In the genomic region with DNA sequence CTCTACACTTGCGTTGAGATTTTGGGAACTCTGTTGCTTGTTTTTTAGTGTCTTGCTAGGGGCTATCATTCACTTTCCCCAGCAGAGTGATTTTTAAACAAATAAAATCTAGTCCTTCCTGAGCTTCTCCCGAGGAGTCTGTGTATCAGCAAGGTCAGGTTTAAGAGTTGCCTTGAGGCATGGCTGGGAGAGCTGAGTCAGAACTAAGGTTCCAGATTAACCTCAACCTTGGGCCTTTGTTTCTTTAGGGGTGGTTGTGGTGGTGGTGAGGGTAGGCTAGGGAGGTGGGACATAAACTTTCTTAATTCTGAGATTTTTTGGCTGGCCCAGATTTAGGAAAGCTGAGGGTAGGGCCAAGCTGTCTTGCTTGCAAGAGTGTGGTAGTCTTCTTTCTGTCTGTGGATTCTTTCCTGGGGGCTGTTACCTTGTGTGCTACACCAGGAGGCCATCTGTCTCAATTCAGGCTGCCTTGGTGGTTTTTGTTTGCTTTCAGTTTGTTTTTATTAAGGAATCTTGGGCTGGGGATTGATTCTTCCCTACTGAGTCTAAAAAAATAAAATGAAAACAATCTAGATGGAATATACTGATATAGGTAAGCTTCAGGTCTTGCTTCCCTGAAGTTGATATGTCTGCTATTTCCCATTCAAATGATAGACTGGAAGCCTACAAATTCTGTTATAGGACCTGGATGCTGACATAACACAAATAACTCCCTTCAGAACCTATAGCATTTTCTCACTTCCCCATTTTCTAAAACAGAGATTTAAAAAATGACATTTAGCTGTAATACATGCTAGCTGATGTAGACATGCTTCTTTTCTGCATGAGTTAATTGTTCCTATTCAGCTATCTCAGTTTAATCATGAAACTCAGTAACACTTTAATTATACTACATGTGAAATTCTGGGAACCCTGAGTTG, we compare ENCODE assay signal across 10 cellular contexts. TPM values are rescaled to one million over a fixed set of nuclear protein-coding genes. Genes with fewer than 3 reads are reported as not detected.
DNase-seq lines count a peak whose midpoint lies in the region; ATAC-seq and TF ChIP-seq lines count a peak whose summit lies in the region.
"Had no signal": no experiment of that assay in that cellular context is flagged by ENCODE, and none has a peak within 500 bp of the region (broad histone marks: within the 10 kb centered on the region; RNA-seq: fewer than 3 reads in every experiment).

No MANE protein-coding gene starts in this region.

- peak overlapping the region; percentile 29; the same call in 1 of the 2 replicates for H2BK120ac ChIP-seq in IMR-90 (ENCODE audit: low read depth, low read length)

- H2BK20ac ChIP-seq in IMR-90 (ENCODE audit: low read depth, low read length): no peak overlapping the region

- no peak for TF ChIP-seq RAD21 in IMR-90 (IDR thresholded peaks at IDR 0.05; ENCODE audit: low read length)

- DNase-seq in CD1c-positive myeloid dendritic cell (ENCODE audit: extremely low spot score) (peak; percentile 22), IMR-90 (no peak), transverse colon (no peak), AG08395 (ENCODE audit: low spot score) (no peak), mucosa of descending colon (no peak)
- no peak for DNase-seq in stimulated activated CD4-positive, alpha-beta T cell treated with anti-CD3 and anti-CD28 coated beads, Interleukin-4, amount 100 ng/mL, for 1 hour
- DNase-seq: left colon, posterior cingulate gyrus had no signal

- in situ Hi-C loops in IMR-90 (cut with MboI; ENCODE audit: low sequenced_read_pairs): no loop called here
- in situ Hi-C loops in transverse colon (cut with MboI; ENCODE audit: low pct_ligation_motif_present in 1 of 4, low pct_unique_long_range_greater_than_20kb in 1 of 4, low sequenced_read_pairs in 3 of 4): no loop called here

- TF ChIP-seq EP300 in transverse colon (IDR thresholded peaks at IDR 0.05; ENCODE audit: low read depth): no peak

- H3K9me3 ChIP-seq in IMR-90 (ENCODE audit: control insufficient read depth, insufficient read depth, low read length) (no peaks in the 10 kb centered on the region), transverse colon (no peaks in the 10 kb centered on the region), mucosa of descending colon (no peaks in the 10 kb centered on the region)

- dilution Hi-C loops in IMR-90 (cut with HindIII; ENCODE audit: low sequenced_read_pairs, unreplicated experiment): no loop called here

- WGBS in IMR-90 (ENCODE audit: extremely low coverage in 2 of 2, insufficient read length in 1 of 2), 2 experiments: no CpG with 5 or more reads among the region's 2 CpGs
- WGBS in transverse colon (ENCODE audit: low coverage in 1 of 2), 2 donors: 54 to 91% methylated on average over 1 to 2 of the region's 2 CpGs

- CTCF ChIA-PET in IMR-90 (lab: Yijun Ruan, JAX): interaction anchor here (0.6 kb wide), 1 partner anchor 29 kb away, joined by 3 read pairs; no protein-coding TSS in a partner anchor

- no peak overlapping the region for H3K4me3 ChIP-seq in IMR-90 (ENCODE audit: insufficient read depth, low read depth, low read length)
- no peak overlapping the region for H3K4me3 ChIP-seq in transverse colon
- H3K4me3 ChIP-seq in mucosa of descending colon: no peak overlapping the region

- no peak overlapping the region for H3K27ac ChIP-seq in IMR-90 (ENCODE audit: insufficient read depth, low read length)
- no peak overlapping the region for H3K27ac ChIP-seq in transverse colon

- no peak overlapping the region for H3K4me2 ChIP-seq in IMR-90 (ENCODE audit: low read depth, low read length)

- no peak overlapping the region for H3K9ac ChIP-seq in IMR-90 (ENCODE audit: low read depth, low read length)

- H4K91ac ChIP-seq in IMR-90 (ENCODE audit: insufficient read depth, low read depth, low read length): no peak overlapping the region

- no peaks in the 10 kb centered on the region for H3K9me1 ChIP-seq in IMR-90 (ENCODE audit: insufficient read depth, low read length)

- H2AK9ac ChIP-seq in IMR-90 (replicated peaks; ENCODE audit: low read depth, low read length, poor library complexity): no peak overlapping the region

- BruUV-seq in IMR-90 (replicated peaks; lab: Mats Ljungman, UMichigan): no TSS peak

- peak overlapping the region; percentile 53; the same call in 1 of the 2 replicates for H3K4ac ChIP-seq in IMR-90 (ENCODE audit: low read depth, low read length)

- H3K27me3 ChIP-seq in IMR-90 (ENCODE audit: control insufficient read depth, insufficient read depth, low read length): no peaks in the 10 kb centered on the region
- peaks cover 17% of the 10 kb centered on the region for H3K27me3 ChIP-seq in transverse colon

- no peak overlapping the region for H3K23ac ChIP-seq in IMR-90 (ENCODE audit: low read depth, low read length)

- no peak overlapping the region for H4K8ac ChIP-seq in IMR-90 (ENCODE audit: low read depth in 2 of 2, low read length in 2 of 2)

- H3K56ac ChIP-seq in IMR-90 (ENCODE audit: extremely low read depth, insufficient read depth, low read length): no peak overlapping the region

- no peak overlapping the region for H2AK5ac ChIP-seq in IMR-90 (ENCODE audit: low read depth, low read length)

- H3K36me3 ChIP-seq in IMR-90 (ENCODE audit: control insufficient read depth, insufficient read depth, low read length) (no peaks in the 10 kb centered on the region), transverse colon (no peaks in the 10 kb centered on the region), mucosa of descending colon (ENCODE audit: low read depth) (no peaks in the 10 kb centered on the region)

- H4K5ac ChIP-seq in IMR-90 (ENCODE audit: low read depth, low read length): no peak overlapping the region

- no peaks in the 10 kb centered on the region for H3K79me1 ChIP-seq in IMR-90 (ENCODE audit: low read depth in 1 of 2, low read length in 2 of 2)

- no peaks in the 10 kb centered on the region for H4K20me1 ChIP-seq in IMR-90 (ENCODE audit: insufficient read depth, low read length)

- intact Hi-C loops in IMR-90 (cut with micrococcal nuclease) (no loop called here), transverse colon (cut with DNase I; ENCODE audit: low total_unique reads) (no loop called here), mucosa of descending colon (cut with DNase I, micrococcal nuclease) (no loop called here)

- H2AFZ ChIP-seq in IMR-90 (replicated peaks; ENCODE audit: low read length, poor library complexity): no peak overlapping the region

- TF ChIP-seq CTCF in IMR-90 (conservative IDR thresholded peaks at IDR 0.05; ENCODE audit: low read depth, low read length) (no peak), transverse colon (IDR thresholded peaks at IDR 0.05) (no peak), mucosa of descending colon (IDR thresholded peaks at IDR 0.05) (no peak)

- peak; percentile 67 for ATAC-seq in GM19372 (IDR thresholded peaks at IDR 0.05; ENCODE audit: low read depth, unreplicated experiment)
- peak; percentile 74 for ATAC-seq in HG02798 (IDR thresholded peaks at IDR 0.05; ENCODE audit: poor library complexity, unreplicated experiment)
- peak; percentile 53 for ATAC-seq in IMR-90 (ENCODE audit: low read depth)
- no peak for ATAC-seq in mucosa of descending colon
- ATAC-seq: left colon had no signal

- H2BK5ac ChIP-seq in IMR-90 (ENCODE audit: low read depth, low read length, poor library complexity, severe bottlenecking): no peak overlapping the region

- no peak overlapping the region for H3K18ac ChIP-seq in IMR-90 (ENCODE audit: low read depth, low read length)

- H2BK15ac ChIP-seq in IMR-90 (ENCODE audit: low read depth, low read length): no peak overlapping the region

- H3K4me1 ChIP-seq in IMR-90 (ENCODE audit: control insufficient read depth, insufficient read depth, low read length): peaks cover 3% of the 10 kb centered on the region
- no peaks in the 10 kb centered on the region for H3K4me1 ChIP-seq in transverse colon
- no peaks in the 10 kb centered on the region for H3K4me1 ChIP-seq in mucosa of descending colon (ENCODE audit: low read depth)

- H3K14ac ChIP-seq in IMR-90 (replicated peaks; ENCODE audit: low read depth, low read length): no peak overlapping the region

- POLR2A ChIA-PET in IMR-90 (lab: Charles Lee; ENCODE audit: unreplicated experiment): no interaction called here

- TF ChIP-seq POLR2A in IMR-90 (IDR thresholded peaks at IDR 0.05; ENCODE audit: low read depth, low read length) (no peak), transverse colon (IDR thresholded peaks at IDR 0.05) (no peak)

TF ChIP-seq in IMR-90, 13 proteins besides CTCF, POLR2A, EP300 and RAD21:
- TF ChIP-seq SMC3 (IDR thresholded peaks at IDR 0.05; ENCODE audit: low read depth, low read length): no peak

RNA-seq across cellular contexts. Expression of a gene that starts 5.4 kb away (rescaled TPM):
- total RNA-seq in IMR-90 (2012; rRNA removed): under 0.01 and 0.18 TPM in 2 replicates
- polyA plus RNA-seq in IMR-90 (2012; rRNA removed): 0.03 and 0.10 TPM in 2 replicates
- 0.01 TPM in 1 of 2 replicates, not detected in the other for polyA plus RNA-seq in IMR-90 (2012; cell fraction: cytosol; rRNA removed)
- polyA plus RNA-seq in IMR-90 (2012; cell fraction: nucleus; rRNA removed; ENCODE audit: low replicate concordance): 0.45 and 0.62 TPM in 2 replicates
- not detected for total RNA-seq in transverse colon
- not detected for total RNA-seq in mucosa of descending colon
- total RNA-seq: left colon had no signal
